ENCODE assay signal across 21 cellular contexts in genomic region chr6:82216549-82216948, GRCh38. TPM values are rescaled to one million over a fixed set of nuclear protein-coding genes. Genes with fewer than 3 reads are reported as not detected.
A peak's percentile ranks its signal among the peaks of the same experiment; 100 is the strongest.
DNase-seq lines count a peak whose midpoint lies in the region; ATAC-seq and TF ChIP-seq lines count a peak whose summit lies in the region.
"Had no signal": no experiment of that assay in that cellular context is flagged by ENCODE, and none has a peak within 500 bp of the region (broad histone marks: within the 10 kb centered on the region; RNA-seq: fewer than 3 reads in every experiment).

No MANE protein-coding gene starts in this region.

- H3K36me3 Mint-ChIP-seq in activated CD8-positive, alpha-beta T cell treated with anti-CD3 and anti-CD28 coated beads for 36 hours (ENCODE audit: low read depth) = peaks cover 47% of the 10 kb centered on the region
- peaks cover 44% of the 10 kb centered on the region for H3K36me3 Mint-ChIP-seq in activated CD8-positive, alpha-beta T cell treated with anti-CD3 and anti-CD28 coated beads, Interleukin-2, amount 10 ng/mL, durations not matched to agents 7 days and 5 days (ENCODE audit: low read depth)
- peaks cover 27% of the 10 kb centered on the region for H3K36me3 Mint-ChIP-seq in memory B cell

- CTCF ChIA-PET in activated CD8-positive, alpha-beta T cell treated with anti-CD3 and anti-CD28 coated beads for 36 hours (lab: Charles Lee) = interaction anchor here (0.6 kb wide), 1 partner anchor 610 kb away, joined by 3 read pairs; no protein-coding TSS in a partner anchor
- CTCF ChIA-PET in activated CD8-positive, alpha-beta T cell treated with anti-CD3 and anti-CD28 coated beads, Interleukin-2, amount 10 ng/mL, durations not matched to agents 7 days and 5 days (lab: Charles Lee) = no interaction called here

- no peak overlapping the region for H3K4me3 Mint-ChIP-seq in activated CD8-positive, alpha-beta T cell treated with anti-CD3 and anti-CD28 coated beads for 36 hours
- no peak overlapping the region for H3K4me3 Mint-ChIP-seq in activated CD8-positive, alpha-beta T cell treated with anti-CD3 and anti-CD28 coated beads, Interleukin-2, amount 10 ng/mL, durations not matched to agents 7 days and 5 days
- no peak overlapping the region for H3K4me3 Mint-ChIP-seq in memory B cell
- H3K4me3 Mint-ChIP-seq: activated T-helper 17 cell treated with anti-CD3 and anti-CD28 coated beads, Interleukin-2, amount 50 U/mL, for 72 hours; naive B cell; T-helper 17 cell; WTC11 had no signal

- peaks cover 6% of the 10 kb centered on the region for H3K4me1 Mint-ChIP-seq in activated CD8-positive, alpha-beta T cell treated with anti-CD3 and anti-CD28 coated beads for 36 hours (ENCODE audit: low read depth)
- no peaks in the 10 kb centered on the region for H3K4me1 Mint-ChIP-seq in activated CD8-positive, alpha-beta T cell treated with anti-CD3 and anti-CD28 coated beads, Interleukin-2, amount 10 ng/mL, durations not matched to agents 7 days and 5 days (ENCODE audit: low read depth)
- no peaks in the 10 kb centered on the region for H3K4me1 Mint-ChIP-seq in memory B cell
- H3K4me1 Mint-ChIP-seq: activated T-helper 17 cell treated with anti-CD3 and anti-CD28 coated beads, Interleukin-2, amount 50 U/mL, for 72 hours; WTC11 had no signal

- no peak for DNase-seq in activated CD8-positive, alpha-beta T cell treated with anti-CD3 and anti-CD28 coated beads for 36 hours
- no peak for DNase-seq in activated CD8-positive, alpha-beta T cell treated with anti-CD3 and anti-CD28 coated beads, Interleukin-2, amount 10 ng/mL, durations not matched to agents 7 days and 5 days
- no peak for DNase-seq in memory B cell (ENCODE audit: low spot score in 2 of 2)
- no peak for DNase-seq in activated gamma-delta T cell treated with Interleukin-2 at 50 U/mL for 16 hours
- DNase-seq in activated CD4-positive, alpha-beta T cell treated with anti-CD3 and anti-CD28 coated beads, Interleukin-2, amount 50 U/mL, for 48 hours = no peak
- DNase-seq: amniotic stem cell; mammary epithelial cell; naive B cell; NCI-H1436 treated with DMSO at 0.1 percent for 48 hours; NCI-H2171; NCI-H774; ovary; PC-9; right lobe of liver; stimulated activated CD4-positive, alpha-beta T cell treated with anti-CD3 and anti-CD28 coated beads, Interleukin-15, amount 100 ng/mL, for 24 hours; T-helper 17 cell had no signal

- no peaks in the 10 kb centered on the region for H3K27me3 Mint-ChIP-seq in activated CD8-positive, alpha-beta T cell treated with anti-CD3 and anti-CD28 coated beads for 36 hours
- no peaks in the 10 kb centered on the region for H3K27me3 Mint-ChIP-seq in activated CD8-positive, alpha-beta T cell treated with anti-CD3 and anti-CD28 coated beads, Interleukin-2, amount 10 ng/mL, durations not matched to agents 7 days and 5 days (ENCODE audit: low read depth)
- no peaks in the 10 kb centered on the region for H3K27me3 Mint-ChIP-seq in memory B cell
- H3K27me3 Mint-ChIP-seq: activated T-helper 17 cell treated with anti-CD3 and anti-CD28 coated beads, Interleukin-2, amount 50 U/mL, for 72 hours; naive B cell; T-helper 17 cell had no signal

- POLR2A ChIA-PET in activated CD8-positive, alpha-beta T cell treated with anti-CD3 and anti-CD28 coated beads for 36 hours (lab: Charles Lee) = interaction anchor here (0.6 to 1.1 kb wide), 2 partner anchors 10 to 21 kb away, joined by 3 read pairs; no protein-coding TSS in a partner anchor
- POLR2A ChIA-PET in activated CD8-positive, alpha-beta T cell treated with anti-CD3 and anti-CD28 coated beads, Interleukin-2, amount 10 ng/mL, durations not matched to agents 7 days and 5 days (lab: Charles Lee) = no interaction called here

- H3K9me3 Mint-ChIP-seq in activated CD8-positive, alpha-beta T cell treated with anti-CD3 and anti-CD28 coated beads for 36 hours = no peaks in the 10 kb centered on the region
- H3K9me3 Mint-ChIP-seq in activated CD8-positive, alpha-beta T cell treated with anti-CD3 and anti-CD28 coated beads, Interleukin-2, amount 10 ng/mL, durations not matched to agents 7 days and 5 days (ENCODE audit: insufficient read depth) = no peaks in the 10 kb centered on the region
- no peaks in the 10 kb centered on the region for H3K9me3 Mint-ChIP-seq in memory B cell
- H3K9me3 Mint-ChIP-seq: activated T-helper 17 cell treated with anti-CD3 and anti-CD28 coated beads, Interleukin-2, amount 50 U/mL, for 72 hours; naive B cell; WTC11 had no signal

- no peak for TF ChIP-seq CTCF in activated CD8-positive, alpha-beta T cell treated with anti-CD3 and anti-CD28 coated beads for 36 hours (IDR thresholded peaks at IDR 0.05)

- intact Hi-C loops in activated CD8-positive, alpha-beta T cell treated with anti-CD3 and anti-CD28 coated beads for 36 hours (cut with micrococcal nuclease) = no loop called here

- no peak for ATAC-seq in activated CD8-positive, alpha-beta T cell treated with anti-CD3 and anti-CD28 coated beads for 36 hours
- no peak for ATAC-seq in activated CD8-positive, alpha-beta T cell treated with anti-CD3 and anti-CD28 coated beads, Interleukin-2, amount 10 ng/mL, durations not matched to agents 7 days and 5 days
- peak; percentile 23 for ATAC-seq in GM21825 (IDR thresholded peaks at IDR 0.05; ENCODE audit: unreplicated experiment)
- peak; percentile 8 for ATAC-seq in HG03378 (IDR thresholded peaks at IDR 0.05; ENCODE audit: unreplicated experiment)
- no peak for ATAC-seq in memory B cell (ENCODE audit: low read depth)
- no peak for ATAC-seq in GM21619 (IDR thresholded peaks at IDR 0.05; ENCODE audit: unreplicated experiment)
- ATAC-seq: T-helper 17 cell, WTC11 had no signal

- peak overlapping the region; percentile 26 for H3K27ac Mint-ChIP-seq in activated CD8-positive, alpha-beta T cell treated with anti-CD3 and anti-CD28 coated beads for 36 hours
- H3K27ac Mint-ChIP-seq in activated CD8-positive, alpha-beta T cell treated with anti-CD3 and anti-CD28 coated beads, Interleukin-2, amount 10 ng/mL, durations not matched to agents 7 days and 5 days = no peak overlapping the region
- H3K27ac Mint-ChIP-seq in memory B cell = peak overlapping the region; percentile 4
- H3K27ac Mint-ChIP-seq: activated T-helper 17 cell treated with anti-CD3 and anti-CD28 coated beads, Interleukin-2, amount 50 U/mL, for 72 hours; T-helper 17 cell; WTC11 had no signal

RNA-seq across cellular contexts. Expression of gene IBTK, which starts 31.0 kb away (rescaled TPM):
- 10 to 100 TPM; 26.8 to 27.7 TPM for total RNA-seq in activated CD8-positive, alpha-beta T cell treated with anti-CD3 and anti-CD28 coated beads for 36 hours
- 10 to 100 TPM; 24.4 to 24.5 TPM for total RNA-seq in activated CD8-positive, alpha-beta T cell treated with anti-CD3 and anti-CD28 coated beads, Interleukin-2, amount 10 ng/mL, durations not matched to agents 7 days and 5 days

Comparison
In these comparisons a context has a peak if more than half of its experiments do, and no peak if none do; other contexts are left out.
1. ATAC-seq: peak in GM21825 (single experiment) and HG03378 (single experiment); none in activated CD8-positive, alpha-beta T cell treated with anti-CD3 and anti-CD28 coated beads for 36 hours (single experiment), activated CD8-positive, alpha-beta T cell treated with anti-CD3 and anti-CD28 coated beads, Interleukin-2, amount 10 ng/mL, durations not matched to agents 7 days and 5 days (single experiment), memory B cell (single experiment) and GM21619 (single experiment).